Comparison of ENCODE assay signal across 22 cellular contexts in the genomic region with DNA sequence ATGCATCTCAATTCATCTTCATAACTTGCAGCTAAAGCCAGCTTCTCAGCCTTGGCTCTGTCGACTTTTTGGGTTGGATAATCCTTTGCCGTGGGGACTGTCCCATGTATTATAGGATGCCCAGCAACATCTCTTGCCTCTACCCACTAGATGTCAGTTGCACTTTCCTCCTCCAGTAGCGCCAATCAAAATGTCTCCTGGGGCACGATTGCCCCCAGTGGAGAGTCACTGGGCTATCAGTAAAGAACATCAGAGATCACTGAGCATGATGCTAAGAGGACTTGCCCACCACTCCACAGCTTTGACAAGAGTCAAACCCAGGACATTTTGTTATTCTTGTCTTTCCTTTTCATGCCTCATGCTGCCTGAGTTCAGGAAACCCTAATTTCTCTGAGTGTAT.
DNase-seq lines count a peak whose midpoint lies in the region; ATAC-seq and TF ChIP-seq lines count a peak whose summit lies in the region.
"Had no signal": no experiment of that assay in that cellular context is flagged by ENCODE, and none has a peak within 500 bp of the region (broad histone marks: within the 10 kb centered on the region; RNA-seq: fewer than 3 reads in every experiment).

No MANE protein-coding gene starts in this region.

- H3K27me3 Mint-ChIP-seq in activated CD8-positive, alpha-beta memory T cell treated with anti-CD3 and anti-CD28 coated beads, Interleukin-2, amount 10 ng/mL, durations not matched to agents 7 days and 5 days = no peaks in the 10 kb centered on the region
- no peaks in the 10 kb centered on the region for H3K27me3 Mint-ChIP-seq in naive thymus-derived CD8-positive, alpha-beta T cell
- H3K27me3 Mint-ChIP-seq: effector memory CD8-positive, alpha-beta T cell had no signal

- H3K27me3 ChIP-seq in esophagus squamous epithelium = no peaks in the 10 kb centered on the region
- H3K27me3 ChIP-seq: adrenal gland, BE2C, breast epithelium, foreskin keratinocyte, sigmoid colon had no signal

- H3K9me3 ChIP-seq in esophagus squamous epithelium = no peaks in the 10 kb centered on the region
- H3K9me3 ChIP-seq: adrenal gland, BE2C, breast epithelium, SK-N-SH had no signal

- H3K4me3 ChIP-seq in GM12864 (ENCODE audit: low read depth, low read length) (no peak overlapping the region), esophagus squamous epithelium (no peak overlapping the region)
- H3K4me3 ChIP-seq: adrenal gland, breast epithelium, sigmoid colon had no signal

- no peaks in the 10 kb centered on the region for H3K36me3 ChIP-seq in esophagus squamous epithelium
- H3K36me3 ChIP-seq: adrenal gland, BE2C, breast epithelium, sigmoid colon had no signal

- H3K27ac ChIP-seq in esophagus squamous epithelium = no peak overlapping the region
- H3K27ac ChIP-seq: adrenal gland, foreskin keratinocyte, sigmoid colon, VCaP had no signal

- no peak for ATAC-seq in activated CD8-positive, alpha-beta memory T cell treated with anti-CD3 and anti-CD28 coated beads, Interleukin-2, amount 10 ng/mL, durations not matched to agents 7 days and 5 days
- peak; percentile 79 to 80 for ATAC-seq in naive thymus-derived CD8-positive, alpha-beta T cell
- ATAC-seq: foreskin keratinocyte, left colon had no signal

- H3K4me3 Mint-ChIP-seq in activated CD8-positive, alpha-beta memory T cell treated with anti-CD3 and anti-CD28 coated beads, Interleukin-2, amount 10 ng/mL, durations not matched to agents 7 days and 5 days = no peak overlapping the region
- H3K4me3 Mint-ChIP-seq in naive thymus-derived CD8-positive, alpha-beta T cell = peak overlapping the region in 6 of 10 donors; percentile 0 to 34 (median 8)

- no peak overlapping the region for H3K27ac Mint-ChIP-seq in activated CD8-positive, alpha-beta memory T cell treated with anti-CD3 and anti-CD28 coated beads, Interleukin-2, amount 10 ng/mL, durations not matched to agents 7 days and 5 days
- peak overlapping the region in 6 of 10 donors; percentile 29 to 81 (median 62) for H3K27ac Mint-ChIP-seq in naive thymus-derived CD8-positive, alpha-beta T cell
- H3K27ac Mint-ChIP-seq: activated T-helper 2 cell treated with anti-CD3 and anti-CD28 coated beads, Interferon-gamma antibody, Interleukin-2, Interleukin-4, amounts not matched to agents 10 μg/mL and 5 μg/mL and 100 μg/mL, durations not matched to agents 14 hours and 24 hours and 36 hours had no signal

- CTCF ChIA-PET in activated CD8-positive, alpha-beta memory T cell treated with anti-CD3 and anti-CD28 coated beads, Interleukin-2, amount 10 ng/mL, durations not matched to agents 7 days and 5 days (lab: Charles Lee) = no interaction called here

- intact Hi-C loops in esophagus squamous epithelium (cut with DNase I) = no loop called here

- no peaks in the 10 kb centered on the region for H3K9me3 Mint-ChIP-seq in activated CD8-positive, alpha-beta memory T cell treated with anti-CD3 and anti-CD28 coated beads, Interleukin-2, amount 10 ng/mL, durations not matched to agents 7 days and 5 days (ENCODE audit: low read depth)
- no peaks in the 10 kb centered on the region for H3K9me3 Mint-ChIP-seq in naive thymus-derived CD8-positive, alpha-beta T cell
- H3K9me3 Mint-ChIP-seq: activated T-helper 2 cell treated with anti-CD3 and anti-CD28 coated beads, Interferon-gamma antibody, Interleukin-2, Interleukin-4, amounts not matched to agents 10 μg/mL and 5 μg/mL and 100 μg/mL, durations not matched to agents 14 hours and 24 hours and 36 hours; effector memory CD8-positive, alpha-beta T cell had no signal

- POLR2A ChIA-PET in naive thymus-derived CD8-positive, alpha-beta T cell (lab: Charles Lee) = interaction anchor here (1.1 kb wide), 2 partner anchors 175 to 201 kb away, joined by 3 read pairs; no protein-coding TSS in a partner anchor

- peaks cover 0 to 28% (median 6%) of the 10 kb centered on the region in 3 donors for H3K4me1 ChIP-seq in esophagus squamous epithelium
- H3K4me1 ChIP-seq: adrenal gland, BE2C, breast epithelium, foreskin keratinocyte, sigmoid colon had no signal

- H3K4me1 Mint-ChIP-seq in activated CD8-positive, alpha-beta memory T cell treated with anti-CD3 and anti-CD28 coated beads, Interleukin-2, amount 10 ng/mL, durations not matched to agents 7 days and 5 days = peaks cover 2% of the 10 kb centered on the region
- peaks cover 14 to 31% (median 22%) of the 10 kb centered on the region in 4 donors for H3K4me1 Mint-ChIP-seq in naive thymus-derived CD8-positive, alpha-beta T cell

- DNase-seq in activated CD8-positive, alpha-beta memory T cell treated with anti-CD3 and anti-CD28 coated beads for 24 hours = peak; percentile 65
- no peak for DNase-seq in activated CD8-positive, alpha-beta memory T cell treated with anti-CD3 and anti-CD28 coated beads, Interleukin-2, amount 10 ng/mL, durations not matched to agents 7 days and 5 days
- DNase-seq in GM12864 (ENCODE audit: low read depth) (no peak), kidney tubule cell (ENCODE audit: low spot score) (no peak), esophagus squamous epithelium (lab: John Stamatoyannopoulos, UW) (no peak), NCI-H2029 treated with DMSO at 0.1 percent for 48 hours (lab: John Stamatoyannopoulos, UW) (no peak)
- DNase-seq in activated CD8-positive, alpha-beta memory T cell treated with anti-CD3 and anti-CD28 coated beads, Interleukin-2, amount 50 U/mL, for 4 hours = peak; percentile 29
- peak in 7 of 10 donors; percentile 9 to 53 (median 26) for DNase-seq in naive thymus-derived CD8-positive, alpha-beta T cell
- DNase-seq: activated CD4-positive, alpha-beta T cell treated with anti-CD3 and anti-CD28 coated beads, Interleukin-2, amount 50 U/mL, for 48 hours; adrenal gland; BE2C; effector memory CD8-positive, alpha-beta T cell; foreskin keratinocyte; left colon; NCI-H1092; NCI-H187; NCI-H526 treated with DMSO at 0.1 percent for 48 hours; sigmoid colon; SK-N-SH had no signal

- H3K36me3 Mint-ChIP-seq in activated CD8-positive, alpha-beta memory T cell treated with anti-CD3 and anti-CD28 coated beads, Interleukin-2, amount 10 ng/mL, durations not matched to agents 7 days and 5 days = peaks cover 1% of the 10 kb centered on the region
- no peaks in the 10 kb centered on the region for H3K36me3 Mint-ChIP-seq in naive thymus-derived CD8-positive, alpha-beta T cell

- peak; percentile 2 for TF ChIP-seq CTCF in GM12864 (IDR thresholded peaks at IDR 0.05; ENCODE audit: low read depth, low read length, missing control alignments)
- TF ChIP-seq CTCF in esophagus squamous epithelium (IDR thresholded peaks at IDR 0.05) = no peak

- 81 to 92% methylated on average over 2 to 4 of the region's 4 CpGs for WGBS in esophagus squamous epithelium, 2 donors

- no peak for TF ChIP-seq POLR2A in esophagus squamous epithelium (IDR thresholded peaks at IDR 0.05)

Comparison
In these comparisons a context has a peak if more than half of its experiments do, and no peak if none do; other contexts are left out.
1. DNase-seq: peak in activated CD8-positive, alpha-beta memory T cell treated with anti-CD3 and anti-CD28 coated beads for 24 hours (single experiment), activated CD8-positive, alpha-beta memory T cell treated with anti-CD3 and anti-CD28 coated beads, Interleukin-2, amount 50 U/mL, for 4 hours (single experiment) and naive thymus-derived CD8-positive, alpha-beta T cell (7 of 10); none in activated CD8-positive, alpha-beta memory T cell treated with anti-CD3 and anti-CD28 coated beads, Interleukin-2, amount 10 ng/mL, durations not matched to agents 7 days and 5 days (single experiment), GM12864 (single experiment), kidney tubule cell (single experiment), esophagus squamous epithelium (single experiment) and NCI-H2029 treated with DMSO at 0.1 percent for 48 hours (single experiment).